ENCODE assay signal across 8 cellular contexts in genomic region chr7:17773289-17773626, GRCh38.
DNase-seq lines count a peak whose midpoint lies in the region; ATAC-seq and TF ChIP-seq lines count a peak whose summit lies in the region.

No MANE protein-coding gene starts in this region.

- H3K27ac ChIP-seq in effector memory CD4-positive, alpha-beta T cell (ENCODE audit: insufficient read depth, low read length, poor library complexity, severe bottlenecking) = no peak overlapping the region

- peak; percentile 80 to 99 for DNase-seq in NOMO-1 (lab: John Stamatoyannopoulos, UW; ENCODE audit: unreplicated experiment in 2 of 2)
- DNase-seq in epithelial cell of proximal tubule (ENCODE audit: low read depth) = peak; percentile 87
- peak; percentile 78 for DNase-seq in retinal pigment epithelial cell (ENCODE audit: low read depth)
- no peak for DNase-seq in effector memory CD4-positive, alpha-beta T cell
- no peak for DNase-seq in NCI-H748 (lab: John Stamatoyannopoulos, UW; ENCODE audit: unreplicated experiment)

- no peaks in the 10 kb centered on the region for H3K36me3 ChIP-seq in effector memory CD4-positive, alpha-beta T cell (ENCODE audit: control insufficient read depth, insufficient read depth, low read length)

- H3K4me1 ChIP-seq in effector memory CD4-positive, alpha-beta T cell (ENCODE audit: control insufficient read depth, insufficient read depth, low read length, poor library complexity, severe bottlenecking) = no peaks in the 10 kb centered on the region

- no peak for TF ChIP-seq CTCF in epithelial cell of proximal tubule (conservative IDR thresholded peaks at IDR 0.05; ENCODE audit: low read depth, low read length)
- TF ChIP-seq CTCF in retinal pigment epithelial cell (conservative IDR thresholded peaks at IDR 0.05; ENCODE audit: low read depth, low read length) = no peak

- H3K9me3 ChIP-seq in effector memory CD4-positive, alpha-beta T cell (ENCODE audit: control insufficient read depth, low read length) = no peaks in the 10 kb centered on the region

- ATAC-seq in GM21717 (IDR thresholded peaks at IDR 0.05; ENCODE audit: unreplicated experiment) (peak; percentile 35), HG03521 (IDR thresholded peaks at IDR 0.05; ENCODE audit: unreplicated experiment) (no peak), HG03520 (IDR thresholded peaks at IDR 0.05; ENCODE audit: unreplicated experiment) (no peak)

- no peaks in the 10 kb centered on the region for H3K27me3 ChIP-seq in effector memory CD4-positive, alpha-beta T cell (replicated peaks; ENCODE audit: control insufficient read depth, insufficient read depth, low read length, poor library complexity, severe bottlenecking)

- H3K4me3 ChIP-seq in epithelial cell of proximal tubule (ENCODE audit: low read depth, low read length) = no peak overlapping the region
- H3K4me3 ChIP-seq in retinal pigment epithelial cell (ENCODE audit: low read length) = no peak overlapping the region
- H3K4me3 ChIP-seq in effector memory CD4-positive, alpha-beta T cell (ENCODE audit: insufficient read depth, low read depth, low read length, poor library complexity, severe bottlenecking) = no peak overlapping the region

Comparison
In these comparisons a context has a peak if more than half of its experiments do, and no peak if none do; other contexts are left out.
1. DNase-seq: peak in NOMO-1 (2 of 2), epithelial cell of proximal tubule (single experiment) and retinal pigment epithelial cell (single experiment); none in effector memory CD4-positive, alpha-beta T cell (0 of 3) and NCI-H748 (single experiment).